ENCODE assay signal across 8 cellular contexts in genomic region chr19:17107546-17108452, GRCh38. TPM values are rescaled to one million over a fixed set of nuclear protein-coding genes. Genes with fewer than 3 reads are reported as not detected.
DNase-seq lines count a peak whose midpoint lies in the region; ATAC-seq, FAIRE-seq and TF ChIP-seq lines count a peak whose summit lies in the region.

No MANE protein-coding gene starts in this region.

- H3K4me3 ChIP-seq in MG63 = peak overlapping the region; percentile 28
- no peak overlapping the region for H3K4me3 ChIP-seq in GM12878
- H3K4me3 ChIP-seq in skin epidermis = no peak overlapping the region

- TF ChIP-seq POLR2A in GM12878 (IDR thresholded peaks at IDR 0.05; ENCODE audit: low read depth, low read length) = no peak; the same call in 1 of the 2 replicates

- peak overlapping the region; percentile 61 for H3K27ac ChIP-seq in GM12878 (ENCODE audit: control insufficient read depth, insufficient read depth)
- H3K27ac ChIP-seq in skin epidermis = peak overlapping the region in 20 of 21 experiments; percentile 17 to 86 (median 69)

- in situ Hi-C loops in GM12878 (cut with MboI) = no loop called here

- peaks cover 79% of the 10 kb centered on the region for H3K4me1 ChIP-seq in GM12878 (ENCODE audit: control insufficient read depth, insufficient read depth, low read length)

- SMC1A ChIA-PET in GM12878 (lab: Charles Lee; ENCODE audit: uncharacterized antibody, unreplicated experiment) = interaction anchor here (1.4 to 7.3 kb wide), 4 partner anchors 10 to 29 kb away, joined by 3 to 66 read pairs (median 5); no protein-coding TSS in a partner anchor

- no peak overlapping the region for H3K9ac ChIP-seq in GM12878 (ENCODE audit: control insufficient read depth, insufficient read depth, low read length)

- no peak for TF ChIP-seq EP300 in GM12878 (IDR thresholded peaks at IDR 0.05; ENCODE audit: borderline replicate concordance in 1 of 2, control insufficient read depth in 1 of 2, low read depth in 2 of 2, low read length in 2 of 2)

- H3K36me3 ChIP-seq in MG63 (peaks cover 63% of the 10 kb centered on the region), GM12878 (ENCODE audit: control insufficient read depth in 2 of 2, insufficient read depth in 2 of 2, low read length in 1 of 2) (peaks cover 34 to 39% of the 10 kb centered on the region in 2 experiments)

- peaks cover 86% of the 10 kb centered on the region for H3K79me2 ChIP-seq in GM12878 (ENCODE audit: control insufficient read depth, insufficient read depth, low read length)

- H3K27me3 ChIP-seq in MG63 (no peaks in the 10 kb centered on the region), GM12878 (replicated peaks in 1 of 2; ENCODE audit: control insufficient read depth in 2 of 2, insufficient read depth in 2 of 2, low read length in 1 of 2) (no peaks in the 10 kb centered on the region)

- TF ChIP-seq RAD21 in GM12878 (IDR thresholded peaks at IDR 0.05; ENCODE audit: insufficient read depth, low read depth, low read length) = no peak

- ATAC-seq in GM12878 (no peak), HG03175 (IDR thresholded peaks at IDR 0.05; ENCODE audit: unreplicated experiment) (no peak), HG03135 (IDR thresholded peaks at IDR 0.05; ENCODE audit: unreplicated experiment) (no peak), HG02678 (IDR thresholded peaks at IDR 0.05; ENCODE audit: unreplicated experiment) (no peak)

- H2AFZ ChIP-seq in GM12878 (ENCODE audit: control insufficient read depth, low read depth, low read length) = no peak overlapping the region

- no peak for TF ChIP-seq CTCF in GM12878 (IDR thresholded peaks at IDR 0.05 in 2 of 3, conservative IDR thresholded peaks at IDR 0.05 in 1 of 3; ENCODE audit: control insufficient read depth in 2 of 3, extremely low read depth in 1 of 3, insufficient read depth in 1 of 3, low read depth in 3 of 3, low read length in 3 of 3)

- intact Hi-C loops in GM12878 (cut with micrococcal nuclease; ENCODE audit: unreplicated experiment) = no loop called here

- CTCF ChIA-PET in GM12878 (lab: Yijun Ruan, JAX) = interaction anchor here (0.9 to 3.9 kb wide), 5 partner anchors 16 to 128 kb away, joined by 3 to 30 read pairs (median 3); no protein-coding TSS in a partner anchor

- 8% methylated on average over 26 of the region's 27 CpGs for WGBS in GM12878 (ENCODE audit: insufficient coverage, insufficient replicate concordance, low lambda C conversion rate, missing lambda C conversion rate)

- RAD21 ChIA-PET in GM12878 (lab: Charles Lee; ENCODE audit: unreplicated experiment) = interaction anchor here (0.7 to 7.7 kb wide), 3 partner anchors 16 to 56 kb away, joined by 3 to 90 read pairs (median 3); no protein-coding TSS in a partner anchor

- BruUV-seq in GM12878 (replicated peaks; lab: Mats Ljungman, UMichigan) = no TSS peak

- DNase-seq in COR-L47 (lab: John Stamatoyannopoulos, UW) (peak; percentile 53), MG63 (peak; percentile 100), GM12878 (ENCODE audit: low read depth, low spot score) (no peak), islet precursor cell (peak; percentile 96)

- H3K4me2 ChIP-seq in GM12878 (ENCODE audit: control insufficient read depth, insufficient read depth) = peak overlapping the region; percentile 13; the same call in 1 of the 2 replicates

- POLR2A ChIA-PET in GM12878 (lab: Charles Lee) = interaction anchor here (0.7 to 6.8 kb wide), 5 partner anchors 9 to 127 kb away, joined by 3 to 64 read pairs (median 3); no protein-coding TSS in a partner anchor

- H3K9me3 ChIP-seq in MG63 (no peaks in the 10 kb centered on the region; the same call in 1 of the 2 replicates), GM12878 (replicated peaks; ENCODE audit: control insufficient read depth, insufficient read depth, low read length) (no peaks in the 10 kb centered on the region)

- 0 out of 2 replicates have a peak, but pooled peaks cover 3% of the 10 kb centered on the region for H4K20me1 ChIP-seq in GM12878 (ENCODE audit: control insufficient read depth, insufficient read depth)

- FAIRE-seq in GM12878 (lab: Jason Lieb, UNC) = no peak

TF ChIP-seq in GM12878, 131 proteins besides CTCF, POLR2A, EP300 and RAD21 (continues in another document):
- TF ChIP-seq SRF (IDR thresholded peaks at IDR 0.05; ENCODE audit: low read depth in 2 of 2, low read length in 2 of 2) (no peak), KDM1A (IDR thresholded peaks at IDR 0.05; ENCODE audit: borderline replicate concordance) (no peak), ZNF207 (IDR thresholded peaks at IDR 0.05; ENCODE audit: borderline replicate concordance) (no peak)
- TF ChIP-seq, protein P1, sequence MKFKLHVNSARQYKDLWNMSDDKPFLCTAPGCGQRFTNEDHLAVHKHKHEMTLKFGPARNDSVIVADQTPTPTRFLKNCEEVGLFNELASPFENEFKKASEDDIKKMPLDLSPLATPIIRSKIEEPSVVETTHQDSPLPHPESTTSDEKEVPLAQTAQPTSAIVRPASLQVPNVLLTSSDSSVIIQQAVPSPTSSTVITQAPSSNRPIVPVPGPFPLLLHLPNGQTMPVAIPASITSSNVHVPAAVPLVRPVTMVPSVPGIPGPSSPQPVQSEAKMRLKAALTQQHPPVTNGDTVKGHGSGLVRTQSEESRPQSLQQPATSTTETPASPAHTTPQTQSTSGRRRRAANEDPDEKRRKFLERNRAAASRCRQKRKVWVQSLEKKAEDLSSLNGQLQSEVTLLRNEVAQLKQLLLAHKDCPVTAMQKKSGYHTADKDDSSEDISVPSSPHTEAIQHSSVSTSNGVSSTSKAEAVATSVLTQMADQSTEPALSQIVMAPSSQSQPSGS (IDR thresholded peaks at IDR 0.05; ENCODE audit: low read length) = no peak
- TF ChIP-seq, protein P2, sequence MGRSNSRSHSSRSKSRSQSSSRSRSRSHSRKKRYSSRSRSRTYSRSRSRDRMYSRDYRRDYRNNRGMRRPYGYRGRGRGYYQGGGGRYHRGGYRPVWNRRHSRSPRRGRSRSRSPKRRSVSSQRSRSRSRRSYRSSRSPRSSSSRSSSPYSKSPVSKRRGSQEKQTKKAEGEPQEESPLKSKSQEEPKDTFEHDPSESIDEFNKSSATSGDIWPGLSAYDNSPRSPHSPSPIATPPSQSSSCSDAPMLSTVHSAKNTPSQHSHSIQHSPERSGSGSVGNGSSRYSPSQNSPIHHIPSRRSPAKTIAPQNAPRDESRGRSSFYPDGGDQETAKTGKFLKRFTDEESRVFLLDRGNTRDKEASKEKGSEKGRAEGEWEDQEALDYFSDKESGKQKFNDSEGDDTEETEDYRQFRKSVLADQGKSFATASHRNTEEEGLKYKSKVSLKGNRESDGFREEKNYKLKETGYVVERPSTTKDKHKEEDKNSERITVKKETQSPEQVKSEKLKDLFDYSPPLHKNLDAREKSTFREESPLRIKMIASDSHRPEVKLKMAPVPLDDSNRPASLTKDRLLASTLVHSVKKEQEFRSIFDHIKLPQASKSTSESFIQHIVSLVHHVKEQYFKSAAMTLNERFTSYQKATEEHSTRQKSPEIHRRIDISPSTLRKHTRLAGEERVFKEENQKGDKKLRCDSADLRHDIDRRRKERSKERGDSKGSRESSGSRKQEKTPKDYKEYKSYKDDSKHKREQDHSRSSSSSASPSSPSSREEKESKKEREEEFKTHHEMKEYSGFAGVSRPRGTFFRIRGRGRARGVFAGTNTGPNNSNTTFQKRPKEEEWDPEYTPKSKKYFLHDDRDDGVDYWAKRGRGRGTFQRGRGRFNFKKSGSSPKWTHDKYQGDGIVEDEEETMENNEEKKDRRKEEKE (IDR thresholded peaks at IDR 0.05) = no peak
- TF ChIP-seq, protein P3, sequence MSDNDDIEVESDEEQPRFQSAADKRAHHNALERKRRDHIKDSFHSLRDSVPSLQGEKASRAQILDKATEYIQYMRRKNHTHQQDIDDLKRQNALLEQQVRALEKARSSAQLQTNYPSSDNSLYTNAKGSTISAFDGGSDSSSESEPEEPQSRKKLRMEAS (IDR thresholded peaks at IDR 0.05; ENCODE audit: low read depth, low read length) = no peak

RNA-seq across cellular contexts. Expression of gene MYO9B, which starts 32.2 kb away (rescaled TPM):
- total RNA-seq in MG63 (2014; rRNA removed; shearing (Covaris generic); ENCODE audit: low replicate concordance) = 18.4 and 20.4 TPM in 2 replicates
- 555 and 589 TPM in 2 replicates for total RNA-seq in GM12878 (2013; cell fraction: nucleolus; rRNA removed)
- total RNA-seq in GM12878 (2014; rRNA removed) (66.4 and 77.3 TPM in 2 replicates), GM12878 (2014; rRNA removed; fragmentation: Illumina TruSeq; extraction: Trizol) (38.1 and 42.6 TPM in 2 replicates), GM12878 (2021) (157 and 165 TPM in 2 replicates)
- 65.2 TPM for polyA plus RNA-seq in GM12878 (2011; ENCODE audit: low read depth)
- polyA plus RNA-seq in GM12878 (2011; rRNA removed) (26.7 and 48.9 TPM in 2 replicates), GM12878 (2014; fragmentation: Illumina TruSeq; extraction: Trizol) (26.8 and 57.9 TPM in 2 replicates), GM12878 (2014; fragmentation: Nextera tagmentation; extraction: Ambion mirVana) (10 to 100 TPM in 1 of 2 experiments, 1 to 10 TPM in 1; 5.4 to 11.1 TPM), GM12878 (2014; rRNA removed) (87.6 and 105 TPM in 2 replicates), GM12878 (2016; fragmentation: Nextera tagmentation; extraction: Ambion mirVana) (10 to 100 TPM; 25.4 to 32.8 TPM)
- 49.6 and 58.1 TPM in 2 replicates for polyA plus RNA-seq in GM12878 (2011; cell fraction: cytosol; rRNA removed)
- polyA plus RNA-seq in GM12878 (2011; cell fraction: nucleus; rRNA removed) = 452 and 507 TPM in 2 replicates
- polyA plus RNA-seq in GM12878 (2012) = 174 and 191 TPM in 2 replicates
- 93.1 and 119 TPM in 2 replicates for polyA minus RNA-seq in GM12878 (2011; rRNA and poly(A)+ RNA removed)
- 59.6 and 66.5 TPM in 2 replicates for polyA minus RNA-seq in GM12878 (2011; cell fraction: cytosol; rRNA and poly(A)+ RNA removed)
- polyA minus RNA-seq in GM12878 (2011; cell fraction: nucleus; rRNA and poly(A)+ RNA removed) = 106 and 154 TPM in 2 replicates

RNA-seq across cellular contexts. Expression of gene HAUS8, which starts 32.5 kb away (rescaled TPM):
- 8.6 and 9.8 TPM in 2 replicates for total RNA-seq in MG63 (2014; rRNA removed; shearing (Covaris generic); ENCODE audit: low replicate concordance)
- total RNA-seq in GM12878 (2013; cell fraction: nucleolus; rRNA removed) = 14.2 and 16.9 TPM in 2 replicates
- total RNA-seq in GM12878 (2014; rRNA removed) (15.4 and 22.7 TPM in 2 replicates), GM12878 (2014; rRNA removed; fragmentation: Illumina TruSeq; extraction: Trizol) (22.8 and 24.0 TPM in 2 replicates), GM12878 (2021) (32.0 and 36.8 TPM in 2 replicates)
- 14.4 TPM for polyA plus RNA-seq in GM12878 (2011; ENCODE audit: low read depth)
- polyA plus RNA-seq in GM12878 (2011; rRNA removed) (21.3 and 24.6 TPM in 2 replicates), GM12878 (2014; fragmentation: Illumina TruSeq; extraction: Trizol) (33.1 and 37.2 TPM in 2 replicates), GM12878 (2014; fragmentation: Nextera tagmentation; extraction: Ambion mirVana) (10 to 100 TPM; 24.2 to 35.7 TPM), GM12878 (2014; rRNA removed) (34.6 and 37.4 TPM in 2 replicates), GM12878 (2016; fragmentation: Nextera tagmentation; extraction: Ambion mirVana) (10 to 100 TPM; 43.0 to 43.9 TPM)
- polyA plus RNA-seq in GM12878 (2011; cell fraction: cytosol; rRNA removed) = 24.9 and 27.7 TPM in 2 replicates
- 31.7 and 32.0 TPM in 2 replicates for polyA plus RNA-seq in GM12878 (2011; cell fraction: nucleus; rRNA removed)
- 16.4 and 17.9 TPM in 2 replicates for polyA plus RNA-seq in GM12878 (2012)
- 10.3 and 10.8 TPM in 2 replicates for polyA minus RNA-seq in GM12878 (2011; rRNA and poly(A)+ RNA removed)
- polyA minus RNA-seq in GM12878 (2011; cell fraction: cytosol; rRNA and poly(A)+ RNA removed) = 3.7 and 8.1 TPM in 2 replicates
- polyA minus RNA-seq in GM12878 (2011; cell fraction: nucleus; rRNA and poly(A)+ RNA removed) = 5.4 and 11.7 TPM in 2 replicates
